Comparison of ENCODE assay signal across 23 cellular contexts in the genomic region with DNA sequence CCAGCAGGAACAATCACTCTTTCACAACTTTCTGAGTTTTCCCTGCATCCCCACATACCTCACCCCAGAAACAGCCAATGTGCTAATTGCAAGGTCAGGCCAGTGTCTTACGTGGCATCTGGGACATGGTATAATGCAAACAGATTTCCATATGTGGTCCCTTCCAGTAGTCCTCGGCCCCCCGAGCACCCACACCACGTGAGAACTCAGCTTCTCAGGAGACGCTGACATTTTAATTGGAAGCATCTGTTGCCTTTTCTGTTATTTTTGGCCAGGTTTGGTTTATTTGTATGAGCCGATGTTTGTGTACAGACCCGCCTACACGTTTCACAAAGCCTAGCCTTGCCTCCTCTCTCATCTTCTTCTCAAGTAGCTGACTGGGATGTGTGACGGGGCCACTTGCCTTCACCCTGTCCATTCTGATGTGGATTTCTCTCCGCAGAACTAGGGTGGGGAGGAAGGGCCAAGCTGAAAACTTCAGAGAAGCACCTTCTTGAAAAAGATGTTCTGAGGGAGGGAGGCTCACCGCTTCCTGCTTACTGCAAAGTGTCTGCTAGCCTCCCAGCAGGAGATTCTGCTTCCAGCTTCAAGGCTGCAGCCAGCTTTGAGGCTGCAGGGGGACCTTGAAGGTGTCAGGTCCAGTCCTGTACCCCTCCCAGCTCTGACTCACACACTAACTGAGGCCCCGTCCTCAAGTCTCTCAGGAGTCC.
DNase-seq lines count a peak whose midpoint lies in the region; ATAC-seq, FAIRE-seq and TF ChIP-seq lines count a peak whose summit lies in the region.
"Had no signal": no experiment of that assay in that cellular context is flagged by ENCODE, and none has a peak within 500 bp of the region (broad histone marks: within the 10 kb centered on the region; RNA-seq: fewer than 3 reads in every experiment).

No MANE protein-coding gene starts in this region.

- H3K27ac ChIP-seq in astrocyte (ENCODE audit: low read depth, low read length) = no peak overlapping the region
- peak overlapping the region; percentile 51 for H3K27ac ChIP-seq in upper lobe of right lung
- H3K27ac ChIP-seq in coronary artery = no peak overlapping the region
- H3K27ac ChIP-seq: 22Rv1, right lobe of liver, thyroid gland had no signal

- no peak overlapping the region for H3K27ac Mint-ChIP-seq in astrocyte (ENCODE audit: unreplicated experiment)
- H3K27ac Mint-ChIP-seq: activated B cell treated with CpG ODN at 0.5 μM for 24 hours; activated CD4-positive, alpha-beta memory T cell treated with anti-CD3 and anti-CD28 coated beads, Interleukin-2, amount 10 ng/mL, durations not matched to agents 7 days and 5 days; H9; stimulated activated naive B cell treated with anti-CD40 and anti-IgM and Interleukin-4, amounts not matched to agents 10 μg/mL and 1 μg/mL and 100 μg/mL, for 72 hours had no signal

- H3K9me3 Mint-ChIP-seq in astrocyte (ENCODE audit: unreplicated experiment) = peaks cover 8% of the 10 kb centered on the region
- H3K9me3 Mint-ChIP-seq: activated B cell treated with CpG ODN at 0.5 μM for 24 hours; activated CD4-positive, alpha-beta memory T cell treated with anti-CD3 and anti-CD28 coated beads, Interleukin-2, amount 10 ng/mL, durations not matched to agents 7 days and 5 days had no signal

- H2AFZ ChIP-seq in astrocyte (ENCODE audit: low read depth, low read length) = no peak overlapping the region

- H3K9me3 ChIP-seq in astrocyte (ENCODE audit: insufficient read depth, low read depth, low read length) = no peaks in the 10 kb centered on the region
- no peaks in the 10 kb centered on the region for H3K9me3 ChIP-seq in upper lobe of right lung
- H3K9me3 ChIP-seq: right lobe of liver, thyroid gland had no signal

- H3K4me3 Mint-ChIP-seq in astrocyte (ENCODE audit: unreplicated experiment) = no peak overlapping the region
- H3K4me3 Mint-ChIP-seq: activated B cell treated with CpG ODN at 0.5 μM for 24 hours; activated CD4-positive, alpha-beta memory T cell treated with anti-CD3 and anti-CD28 coated beads, Interleukin-2, amount 10 ng/mL, durations not matched to agents 7 days and 5 days; H9; stimulated activated naive B cell treated with anti-CD40 and anti-IgM and Interleukin-4, amounts not matched to agents 10 μg/mL and 1 μg/mL and 100 μg/mL, for 72 hours had no signal

- TF ChIP-seq CTCF in astrocyte (IDR thresholded peaks at IDR 0.05; ENCODE audit: insufficient read depth, low read depth, low read length) (no peak), fibroblast of villous mesenchyme (IDR thresholded peaks at IDR 0.05; ENCODE audit: insufficient read depth, low read depth, low read length) (no peak), upper lobe of right lung (IDR thresholded peaks at IDR 0.05) (no peak), coronary artery (IDR thresholded peaks at IDR 0.05) (no peak)

- H3K4me2 ChIP-seq in astrocyte (ENCODE audit: low read length) = no peak overlapping the region

- no peak for FAIRE-seq in astrocyte (lab: Jason Lieb, UNC)
- FAIRE-seq: endothelial cell of umbilical vein, G401.6, GM19239 had no signal

- peak; percentile 1 to 18 for DNase-seq in NCI-H446 (lab: John Stamatoyannopoulos, UW)
- no peak for DNase-seq in NCI-H446 treated with DMSO at 0.1 percent for 48 hours (lab: John Stamatoyannopoulos, UW)
- peak; percentile 23 for DNase-seq in astrocyte (ENCODE audit: low read depth)
- DNase-seq in fibroblast of villous mesenchyme (ENCODE audit: low read depth) = peak; percentile 61
- no peak for DNase-seq in upper lobe of right lung
- DNase-seq in coronary artery (ENCODE audit: low spot score) = no peak
- no peak for DNase-seq in GM03348 (ENCODE audit: low spot score)
- DNase-seq: activated B cell treated with CpG ODN at 0.5 μM for 24 hours; activated CD4-positive, alpha-beta memory T cell treated with anti-CD3 and anti-CD28 coated beads, Interleukin-2, amount 10 ng/mL, durations not matched to agents 7 days and 5 days; activated naive CD4-positive, alpha-beta T cell treated with Interleukin-2 at 50 U/mL for 16 hours; cortex of kidney; H9; left colon; nucleus accumbens; PC-3; right lobe of liver; stimulated activated naive B cell treated with anti-CD40 and anti-IgM and Interleukin-4, amounts not matched to agents 10 μg/mL and 1 μg/mL and 100 μg/mL, for 72 hours; thyroid gland had no signal

- peaks cover 15% of the 10 kb centered on the region for H3K27me3 Mint-ChIP-seq in astrocyte (ENCODE audit: low read depth, unreplicated experiment)
- H3K27me3 Mint-ChIP-seq: activated B cell treated with CpG ODN at 0.5 μM for 24 hours; activated CD4-positive, alpha-beta memory T cell treated with anti-CD3 and anti-CD28 coated beads, Interleukin-2, amount 10 ng/mL, durations not matched to agents 7 days and 5 days; stimulated activated naive B cell treated with anti-CD40 and anti-IgM and Interleukin-4, amounts not matched to agents 10 μg/mL and 1 μg/mL and 100 μg/mL, for 72 hours had no signal

- H3K36me3 Mint-ChIP-seq in astrocyte (ENCODE audit: low read depth, unreplicated experiment) = no peaks in the 10 kb centered on the region
- H3K36me3 Mint-ChIP-seq: stimulated activated naive B cell treated with anti-CD40 and anti-IgM and Interleukin-4, amounts not matched to agents 10 μg/mL and 1 μg/mL and 100 μg/mL, for 72 hours had no signal

- H3K4me1 ChIP-seq in astrocyte (ENCODE audit: insufficient read depth, low read length) = no peaks in the 10 kb centered on the region
- no peaks in the 10 kb centered on the region for H3K4me1 ChIP-seq in upper lobe of right lung
- H3K4me1 ChIP-seq: right lobe of liver, thyroid gland had no signal

- H4K20me1 ChIP-seq in astrocyte (ENCODE audit: insufficient read depth, low read length) = no peaks in the 10 kb centered on the region

- no peaks in the 10 kb centered on the region for H3K79me2 ChIP-seq in astrocyte (ENCODE audit: insufficient read depth, low read length)

- H3K4me3 ChIP-seq in astrocyte (ENCODE audit: insufficient read depth, low read depth, low read length) (no peak overlapping the region), fibroblast of villous mesenchyme (ENCODE audit: low read depth, low read length) (no peak overlapping the region), upper lobe of right lung (no peak overlapping the region), coronary artery (no peak overlapping the region)
- H3K4me3 ChIP-seq: right lobe of liver, thyroid gland had no signal

- no peaks in the 10 kb centered on the region for H3K36me3 ChIP-seq in astrocyte (ENCODE audit: insufficient read depth, low read length)
- no peaks in the 10 kb centered on the region for H3K36me3 ChIP-seq in upper lobe of right lung
- H3K36me3 ChIP-seq: right lobe of liver, thyroid gland had no signal

- intact Hi-C loops in upper lobe of right lung (cut with DNase I) = no loop called here

- H3K9ac ChIP-seq in astrocyte (ENCODE audit: low read length) = no peak overlapping the region

- ATAC-seq in upper lobe of right lung (no peak), GM21423 (IDR thresholded peaks at IDR 0.05; ENCODE audit: unreplicated experiment) (no peak)
- ATAC-seq: left colon; PC-3; right lobe of liver; stimulated activated naive B cell treated with anti-CD40 and anti-IgM and Interleukin-4, amounts not matched to agents 10 μg/mL and 1 μg/mL and 100 μg/mL, for 72 hours had no signal

- H3K27me3 ChIP-seq in astrocyte (ENCODE audit: insufficient read depth, low read length) (peaks cover 10% of the 10 kb centered on the region), upper lobe of right lung (no peaks in the 10 kb centered on the region)
- H3K27me3 ChIP-seq: right lobe of liver, thyroid gland had no signal

- H3K4me1 Mint-ChIP-seq in astrocyte (ENCODE audit: low read depth, unreplicated experiment) = peaks cover 1% of the 10 kb centered on the region
- H3K4me1 Mint-ChIP-seq: activated B cell treated with CpG ODN at 0.5 μM for 24 hours; activated CD4-positive, alpha-beta memory T cell treated with anti-CD3 and anti-CD28 coated beads, Interleukin-2, amount 10 ng/mL, durations not matched to agents 7 days and 5 days; H9; stimulated activated naive B cell treated with anti-CD40 and anti-IgM and Interleukin-4, amounts not matched to agents 10 μg/mL and 1 μg/mL and 100 μg/mL, for 72 hours had no signal

Comparison
In these comparisons a context has a peak if more than half of its experiments do, and no peak if none do; other contexts are left out.
1. DNase-seq: peak in NCI-H446 (2 of 2), astrocyte (single experiment) and fibroblast of villous mesenchyme (single experiment); none in NCI-H446 treated with DMSO at 0.1 percent for 48 hours (single experiment), upper lobe of right lung (single experiment), coronary artery (single experiment) and GM03348 (single experiment).